8 cellular contexts compared by ENCODE assay signal in genomic region chr10:29587708-29588639, GRCh38. TPM values are rescaled to one million over a fixed set of nuclear protein-coding genes. Genes with fewer than 3 reads are reported as not detected.
A peak's percentile ranks its signal among the peaks of the same experiment; 100 is the strongest.
DNase-seq lines count a peak whose midpoint lies in the region; ATAC-seq and TF ChIP-seq lines count a peak whose summit lies in the region.
"Not testable (repeated sequence)": the region's sequence is repeated elsewhere in the genome, so short reads cannot be mapped to it uniquely, and the experiment has no call there.

No MANE protein-coding gene starts in this region.

- in situ Hi-C loops in transverse colon (cut with MboI; ENCODE audit: low pct_ligation_motif_present in 1 of 4, low pct_unique_long_range_greater_than_20kb in 1 of 4, low sequenced_read_pairs in 3 of 4), result not testable (repeated sequence)

- H3K4me1 ChIP-seq in HUES6 (ENCODE audit: control insufficient read depth, insufficient read depth, low read length) (peaks cover 38% of the 10 kb centered on the region), ectodermal cell (ENCODE audit: control insufficient read depth, insufficient read depth, low read length) (peaks cover 31% of the 10 kb centered on the region), lower lobe of right lung (peaks cover 37% of the 10 kb centered on the region), transverse colon (peaks cover 22 to 55% (median 31%) of the 10 kb centered on the region in 4 donors)

- H3K9me3 Mint-ChIP-seq in progenitor cell of endocrine pancreas (ENCODE audit: low read depth), result not testable (repeated sequence)

- H3K27ac Mint-ChIP-seq in progenitor cell of endocrine pancreas, result peak overlapping the region; percentile 71

- 40 to 54% methylated on average over 11 to 16 of the region's 20 CpGs for WGBS in ectodermal cell, 2 experiments
- WGBS in transverse colon (ENCODE audit: low coverage in 1 of 2), 2 donors, result 80 to 83% methylated on average over 2 to 13 of the region's 20 CpGs

- H3K4me1 Mint-ChIP-seq in progenitor cell of endocrine pancreas (ENCODE audit: low read depth), result peaks cover 34% of the 10 kb centered on the region

- TF ChIP-seq EP300 in transverse colon (IDR thresholded peaks at IDR 0.05; ENCODE audit: low read depth), result not testable (repeated sequence)

- peaks cover 14% of the 10 kb centered on the region for H3K36me3 Mint-ChIP-seq in progenitor cell of endocrine pancreas (ENCODE audit: insufficient read depth)

- intact Hi-C loops in lower lobe of right lung (cut with DNase I); transverse colon (cut with DNase I; ENCODE audit: low total_unique reads): not testable (repeated sequence)

- H3K4me3 ChIP-seq in HUES6 (ENCODE audit: low read depth, low read length); ectodermal cell (ENCODE audit: insufficient read depth, low read depth, low read length); lower lobe of right lung; transverse colon: not testable (repeated sequence)

- not testable (repeated sequence) for H3K9ac ChIP-seq in HUES6 (ENCODE audit: low read length)

- H3K36me3 ChIP-seq in HUES6 (ENCODE audit: control insufficient read depth, insufficient read depth, low read length); ectodermal cell (ENCODE audit: control insufficient read depth, insufficient read depth, low read length); lower lobe of right lung; transverse colon: not testable (repeated sequence)

- not testable (repeated sequence) for H3K9me3 ChIP-seq in HUES6 (ENCODE audit: control insufficient read depth, insufficient read depth, low read depth, low read length); ectodermal cell (ENCODE audit: control insufficient read depth, low read length); lower lobe of right lung; transverse colon

- TF ChIP-seq POLR2A in transverse colon (IDR thresholded peaks at IDR 0.05), result not testable (repeated sequence)

- not testable (repeated sequence) for H3K4me3 Mint-ChIP-seq in progenitor cell of endocrine pancreas (ENCODE audit: low read depth)

- peak; percentile 45 to 57 for ATAC-seq in lower lobe of right lung

- H3K27me3 Mint-ChIP-seq in progenitor cell of endocrine pancreas, result not testable (repeated sequence)

- TF ChIP-seq CTCF in lower lobe of right lung (IDR thresholded peaks at IDR 0.05); progenitor cell of endocrine pancreas (IDR thresholded peaks at IDR 0.05; ENCODE audit: unreplicated experiment); transverse colon (IDR thresholded peaks at IDR 0.05): not testable (repeated sequence)

- H3K27ac ChIP-seq in HUES6 (ENCODE audit: low read depth, low read length) (peak overlapping the region; percentile 51; the same call in 1 of the 2 replicates), ectodermal cell (ENCODE audit: insufficient read depth, low read depth, low read length, poor library complexity, severe bottlenecking) (peak overlapping the region; percentile 36), transverse colon (peak overlapping the region; percentile 40 to 85 (median 77))
- H3K27ac ChIP-seq in lower lobe of right lung, result not testable (repeated sequence)

- peak; percentile 40 for DNase-seq in COLO829 (ENCODE audit: low spot score)
- DNase-seq in amniotic epithelial cell (ENCODE audit: low read depth), result peak; percentile 79
- DNase-seq in glomerular endothelial cell (ENCODE audit: extremely low read depth, low read depth, low spot score), result peak; percentile 20
- DNase-seq in lower lobe of right lung; progenitor cell of endocrine pancreas (ENCODE audit: low spot score, unreplicated experiment); transverse colon: not testable (repeated sequence)

- H3K27me3 ChIP-seq in HUES6 (ENCODE audit: control insufficient read depth, insufficient read depth, low read length); ectodermal cell (ENCODE audit: control insufficient read depth, insufficient read depth, low read length, poor library complexity, severe bottlenecking); lower lobe of right lung (ENCODE audit: low read depth); transverse colon: not testable (repeated sequence)

RNA-seq across cellular contexts. Expression of gene SVIL, which starts 46.8 kb away (rescaled TPM):
- polyA plus RNA-seq in ectodermal cell (2013, experiment 1 of 4), result 31.9 TPM
- 31.4 TPM for polyA plus RNA-seq in ectodermal cell (2013, experiment 2 of 4)
- 35.4 TPM for polyA plus RNA-seq in ectodermal cell (2013, experiment 3 of 4)
- polyA plus RNA-seq in ectodermal cell (2013, experiment 4 of 4), result 26.7 TPM
- total RNA-seq in glomerular endothelial cell, result 122 and 126 TPM in 2 replicates
- 118 TPM for total RNA-seq in lower lobe of right lung
- total RNA-seq in progenitor cell of endocrine pancreas, result 88.2 and 98.8 TPM in 2 replicates
- 100 to 1,000 TPM; 146 to 192 (median 156) TPM for total RNA-seq in transverse colon
